In the genomic region with DNA sequence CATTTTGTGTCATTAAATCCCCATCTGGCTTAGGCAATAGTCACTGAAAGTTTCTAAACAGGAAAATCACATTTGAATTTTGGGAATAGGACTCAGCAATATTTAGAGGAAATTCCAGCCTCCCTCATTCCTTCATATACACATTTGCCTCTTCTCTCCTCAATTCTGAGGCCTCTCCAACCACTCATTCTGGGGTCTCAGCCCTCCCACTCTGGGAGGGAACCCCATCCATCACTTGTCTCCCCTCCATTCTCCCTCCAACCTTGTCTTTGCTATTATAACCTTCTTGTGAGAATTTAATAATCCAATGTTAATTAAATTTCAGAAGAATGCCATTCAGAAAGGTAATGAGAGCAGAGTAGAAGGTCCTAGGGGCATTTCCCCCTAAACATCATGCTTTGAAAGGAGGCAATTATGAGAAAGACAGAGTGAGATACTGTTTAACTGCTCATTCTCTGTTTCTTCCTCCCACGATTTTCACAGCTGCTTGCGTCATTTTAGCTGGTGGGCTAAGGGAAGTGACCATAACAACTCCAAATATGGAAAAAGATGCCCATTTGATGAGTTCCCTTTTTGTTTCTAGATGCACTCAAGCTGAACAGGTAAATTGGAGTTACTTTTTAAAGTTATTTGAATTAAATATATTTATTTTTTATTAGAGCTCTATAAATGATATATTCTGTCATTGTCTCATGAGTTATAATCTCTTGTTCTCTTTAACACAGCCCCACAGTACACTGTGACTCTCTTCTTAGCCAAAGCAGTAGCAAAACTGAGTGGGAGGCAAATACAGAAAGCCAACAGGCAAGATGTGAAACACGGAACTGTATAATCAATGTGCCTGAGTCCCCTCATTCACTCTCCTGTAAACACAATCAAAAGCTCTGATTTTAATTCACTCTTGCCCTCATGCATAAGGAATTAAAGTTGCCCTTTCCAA, we compare ENCODE assay signal across 21 cellular contexts.
DNase-seq lines count a peak whose midpoint lies in the region; ATAC-seq and TF ChIP-seq lines count a peak whose summit lies in the region.
"Had no signal": no experiment of that assay in that cellular context is flagged by ENCODE, and none has a peak within 500 bp of the region (broad histone marks: within the 10 kb centered on the region; RNA-seq: fewer than 3 reads in every experiment).

No MANE protein-coding gene starts in this region.

- no peaks in the 10 kb centered on the region for H3K27me3 Mint-ChIP-seq in nephron progenitor cell (ENCODE audit: low read depth, poor library complexity)

- H3K9me3 Mint-ChIP-seq in nephron progenitor cell, result peaks cover 15% of the 10 kb centered on the region

- no peak for TF ChIP-seq CTCF in GM12865 (IDR thresholded peaks at IDR 0.05; ENCODE audit: insufficient read depth, low read depth, low read length, missing control alignments)
- no peak for TF ChIP-seq CTCF in nephron progenitor cell (IDR thresholded peaks at IDR 0.05)

- no peaks in the 10 kb centered on the region for H3K36me3 Mint-ChIP-seq in nephron progenitor cell (ENCODE audit: low read depth)
- H3K36me3 Mint-ChIP-seq: CD8-positive, alpha-beta T cell; stimulated activated effector memory CD8-positive, alpha-beta T cell treated with anti-CD3 and anti-CD28 coated beads, Interleukin-12 subunit alpha, Interleukin-12 subunit beta, amount 100 ng/mL, for 72 hours had no signal

- ATAC-seq in GM21526 (IDR thresholded peaks at IDR 0.05; ENCODE audit: low FRiP score, unreplicated experiment), result peak; percentile 74
- peak; percentile 59 for ATAC-seq in HG03025 (IDR thresholded peaks at IDR 0.05; ENCODE audit: low FRiP score, unreplicated experiment)
- ATAC-seq: CD8-positive, alpha-beta T cell; left lung; mucosa of descending colon; stimulated activated effector memory CD8-positive, alpha-beta T cell treated with anti-CD3 and anti-CD28 coated beads, Interleukin-12 subunit alpha, Interleukin-12 subunit beta, amount 100 ng/mL, for 72 hours had no signal

- H3K4me3 Mint-ChIP-seq in nephron progenitor cell, result no peak overlapping the region
- H3K4me3 Mint-ChIP-seq: CD8-positive, alpha-beta T cell; stimulated activated effector memory CD8-positive, alpha-beta T cell treated with anti-CD3 and anti-CD28 coated beads, Interleukin-12 subunit alpha, Interleukin-12 subunit beta, amount 100 ng/mL, for 72 hours had no signal

- DNase-seq in GM12865 (ENCODE audit: low read depth) (peak; percentile 48), nephron progenitor cell (no peak), GM19238 (ENCODE audit: insufficient read length, low spot score) (no peak), OCI-M2 (lab: John Stamatoyannopoulos, UW; ENCODE audit: unreplicated experiment) (no peak), NCI-H1048 (lab: John Stamatoyannopoulos, UW) (no peak), cortex of kidney (lab: John Stamatoyannopoulos, UW) (no peak)
- DNase-seq: activated CD4-positive, alpha-beta T cell treated with anti-CD3 and anti-CD28 coated beads for 4 hours; activated naive CD4-positive, alpha-beta T cell; CD8-positive, alpha-beta T cell; central memory CD4-positive, alpha-beta T cell; effector CD4-positive, alpha-beta T cell; left lung; MM.1S; mucosa of descending colon; NCI-H2029; retina; thyroid gland had no signal

- peak overlapping the region; percentile 73 for H3K27ac Mint-ChIP-seq in nephron progenitor cell
- H3K27ac Mint-ChIP-seq: CD8-positive, alpha-beta T cell; stimulated activated effector memory CD8-positive, alpha-beta T cell treated with anti-CD3 and anti-CD28 coated beads, Interleukin-12 subunit alpha, Interleukin-12 subunit beta, amount 100 ng/mL, for 72 hours had no signal

- no peak overlapping the region for H3K4me3 ChIP-seq in GM12865 (ENCODE audit: low read depth, low read length)
- H3K4me3 ChIP-seq: esophagus muscularis mucosa, left lung, mucosa of descending colon, thyroid gland had no signal

- H3K4me1 Mint-ChIP-seq in nephron progenitor cell, result peaks cover 4% of the 10 kb centered on the region
- H3K4me1 Mint-ChIP-seq: stimulated activated effector memory CD8-positive, alpha-beta T cell treated with anti-CD3 and anti-CD28 coated beads, Interleukin-12 subunit alpha, Interleukin-12 subunit beta, amount 100 ng/mL, for 72 hours had no signal
